In the genomic region with DNA sequence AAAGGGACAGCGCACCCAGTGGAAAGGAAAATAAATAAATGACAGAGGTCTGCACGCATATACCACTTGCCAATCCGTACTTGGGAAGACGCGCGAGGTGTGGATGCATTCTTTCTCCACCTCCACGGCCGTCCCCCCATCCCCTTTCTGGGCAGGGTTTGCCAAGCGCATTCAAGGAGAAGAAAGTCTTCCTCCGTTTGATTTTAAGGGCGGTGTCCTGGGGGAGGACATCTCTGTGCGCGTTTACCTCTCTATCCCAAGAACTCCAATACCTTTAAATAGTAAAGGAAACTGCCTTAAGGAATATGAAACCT, we compare ENCODE assay signal across 8 cellular contexts. TPM values are rescaled to one million over a fixed set of nuclear protein-coding genes. Genes with fewer than 3 reads are reported as not detected.
DNase-seq lines count a peak whose midpoint lies in the region; ATAC-seq, FAIRE-seq and TF ChIP-seq lines count a peak whose summit lies in the region.

No MANE protein-coding gene starts in this region.

- no peaks in the 10 kb centered on the region for H4K20me1 ChIP-seq in keratinocyte (ENCODE audit: control insufficient read depth, extremely low read depth, insufficient read depth, low read length)

- H3K4me3 Mint-ChIP-seq in T-helper 2 cell treated with Interferon-gamma antibody and Interleukin-4, amounts not matched to agents 5 μg/mL and 100 μg/mL, for 36 hours, result peak overlapping the region; percentile 91

- FAIRE-seq in keratinocyte (lab: Jason Lieb, UNC), result no peak

- H3K9ac ChIP-seq in adipocyte (ENCODE audit: low read length) (peak overlapping the region; percentile 86), keratinocyte (ENCODE audit: control insufficient read depth, extremely low read depth, insufficient read depth, low read length) (peak overlapping the region; percentile 94), subcutaneous abdominal adipose tissue (ENCODE audit: low read length in 5 of 5) (peak overlapping the region; percentile 7 to 80 (median 67))

- H3K4me1 ChIP-seq in adipocyte (ENCODE audit: control insufficient read depth, insufficient read depth, low read length) (peaks cover 6% of the 10 kb centered on the region), keratinocyte (ENCODE audit: control insufficient read depth, extremely low read depth, insufficient read depth, low read length) (peaks cover 19% of the 10 kb centered on the region), subcutaneous abdominal adipose tissue (ENCODE audit: control insufficient read depth in 5 of 5, insufficient read depth in 5 of 5, low read length in 5 of 5) (peaks cover 3 to 31% (median 20%) of the 10 kb centered on the region in 5 donors)

- ATAC-seq in GM19397 (IDR thresholded peaks at IDR 0.05; ENCODE audit: unreplicated experiment), result no peak

- H3K9me3 ChIP-seq in adipocyte (ENCODE audit: control insufficient read depth, low read length) (no peaks in the 10 kb centered on the region), keratinocyte (ENCODE audit: control insufficient read depth, low read depth, low read length) (no peaks in the 10 kb centered on the region), subcutaneous abdominal adipose tissue (ENCODE audit: control insufficient read depth in 5 of 5, low read length in 5 of 5) (no peaks in the 10 kb centered on the region)

- H3K27ac Mint-ChIP-seq in T-helper 2 cell treated with Interferon-gamma antibody and Interleukin-4, amounts not matched to agents 5 μg/mL and 100 μg/mL, for 36 hours, result peak overlapping the region; percentile 88

- H2AFZ ChIP-seq in keratinocyte (ENCODE audit: control insufficient read depth, low read length), result peak overlapping the region; percentile 84

- H3K27me3 ChIP-seq in adipocyte (replicated peaks; ENCODE audit: control insufficient read depth, insufficient read depth, low read length) (peaks cover 9% of the 10 kb centered on the region), keratinocyte (ENCODE audit: control insufficient read depth, extremely low read depth, insufficient read depth, low read length) (no peaks in the 10 kb centered on the region), subcutaneous abdominal adipose tissue (ENCODE audit: control insufficient read depth in 5 of 5, insufficient read depth in 4 of 5, low read length in 5 of 5) (no peaks in the 10 kb centered on the region)

- H3K27me3 Mint-ChIP-seq in T-helper 2 cell treated with Interferon-gamma antibody and Interleukin-4, amounts not matched to agents 5 μg/mL and 100 μg/mL, for 36 hours (ENCODE audit: low read depth), result peaks cover 64% of the 10 kb centered on the region

- no peaks in the 10 kb centered on the region for H3K9me3 Mint-ChIP-seq in T-helper 2 cell treated with Interferon-gamma antibody and Interleukin-4, amounts not matched to agents 5 μg/mL and 100 μg/mL, for 36 hours

- peaks cover 2% of the 10 kb centered on the region for H3K36me3 Mint-ChIP-seq in T-helper 2 cell treated with Interferon-gamma antibody and Interleukin-4, amounts not matched to agents 5 μg/mL and 100 μg/mL, for 36 hours (ENCODE audit: low read depth)

- dilution Hi-C loops in keratinocyte (cut with MboI; ENCODE audit: extremely low pct_ligation_motif_present, low sequenced_read_pairs), result no loop called here

- H3K4me1 Mint-ChIP-seq in T-helper 2 cell treated with Interferon-gamma antibody and Interleukin-4, amounts not matched to agents 5 μg/mL and 100 μg/mL, for 36 hours (ENCODE audit: low read depth), result peaks cover 28% of the 10 kb centered on the region

- H3K27ac ChIP-seq in keratinocyte (ENCODE audit: control insufficient read depth, insufficient read depth, low read length), result peak overlapping the region; percentile 87
- peak overlapping the region; percentile 77 for H3K27ac ChIP-seq in subcutaneous abdominal adipose tissue (ENCODE audit: low read depth, low read length)

- H3K4me3 ChIP-seq in adipocyte (ENCODE audit: low read length) (peak overlapping the region; percentile 99), keratinocyte (ENCODE audit: control insufficient read depth in 2 of 3, extremely low read depth in 1 of 3, insufficient read depth in 2 of 3, low read depth in 1 of 3, low read length in 3 of 3) (peak overlapping the region; percentile 71 to 97 (median 73)), subcutaneous abdominal adipose tissue (ENCODE audit: low read depth in 1 of 5, low read length in 5 of 5) (peak overlapping the region; percentile 83 to 99 (median 97))

- H3K36me3 ChIP-seq in adipocyte (ENCODE audit: control insufficient read depth, insufficient read depth, low read length, severe bottlenecking) (no peaks in the 10 kb centered on the region), keratinocyte (ENCODE audit: control insufficient read depth in 2 of 2, extremely low read depth in 1 of 2, insufficient read depth in 2 of 2, low read length in 2 of 2) (no peaks in the 10 kb centered on the region), subcutaneous abdominal adipose tissue (ENCODE audit: control insufficient read depth in 5 of 5, insufficient read depth in 5 of 5, low read length in 5 of 5) (no peaks in the 10 kb centered on the region)

- DNase-seq in T-helper 2 cell treated with Interferon-gamma antibody and Interleukin-4, amounts not matched to agents 5 μg/mL and 100 μg/mL, for 36 hours (ENCODE audit: low spot score), result no peak
- DNase-seq in T-helper 2 cell (no peak), adipocyte (ENCODE audit: low read depth) (no peak), keratinocyte (ENCODE audit: low read depth, low spot score) (no peak), AG08396 (ENCODE audit: low spot score) (no peak)
- no peak for DNase-seq in central memory CD4-positive, alpha-beta T cell

- TF ChIP-seq CTCF in keratinocyte (optimal IDR thresholded peaks at IDR 0.05 in 1 of 3, IDR thresholded peaks at IDR 0.05 in 1 of 3, conservative IDR thresholded peaks at IDR 0.05 in 1 of 3; ENCODE audit: extremely low read depth in 1 of 3, insufficient read depth in 2 of 3, low read length in 3 of 3), result no peak

- peaks cover 40% of the 10 kb centered on the region for H3K79me2 ChIP-seq in keratinocyte (ENCODE audit: control insufficient read depth, insufficient read depth, low read length)

- H3K4me2 ChIP-seq in keratinocyte (ENCODE audit: control insufficient read depth, extremely low read depth, insufficient read depth, low read depth, low read length), result peak overlapping the region; percentile 83

- no peaks in the 10 kb centered on the region for H3K9me1 ChIP-seq in keratinocyte (ENCODE audit: control insufficient read depth, extremely low read depth, insufficient read depth, low read length)

RNA-seq across cellular contexts. Expression of a gene that starts 0.6 kb away (rescaled TPM):
- 5.5 to 9.0 TPM (median 8.8 TPM) in 3 replicates for polyA plus RNA-seq in keratinocyte
- polyA plus RNA-seq in keratinocyte (2011; ENCODE audit: low read depth), result 0.84 TPM
- 4.5 and 5.8 TPM in 2 replicates for polyA plus RNA-seq in keratinocyte (2011; cell fraction: cytosol; rRNA removed)
- polyA plus RNA-seq in keratinocyte (2011; cell fraction: nucleus; rRNA removed), result 7.0 and 7.2 TPM in 2 replicates
- polyA plus RNA-seq in keratinocyte (2012; ENCODE audit: low replicate concordance), result 3.7 and 7.1 TPM in 2 replicates
- 10.9 to 13.4 TPM (median 12.3 TPM) in 3 replicates for polyA minus RNA-seq in keratinocyte
- 7.5 TPM for polyA minus RNA-seq in keratinocyte (2011; cell fraction: cytosol; rRNA and poly(A)+ RNA removed)
- 6.9 and 11.7 TPM in 2 replicates for polyA minus RNA-seq in keratinocyte (2011; cell fraction: nucleus; rRNA and poly(A)+ RNA removed)
